In genomic region chr19:51169283-51169918, GRCh38 we compare ENCODE assay signal across 9 cellular contexts. TPM values are rescaled to one million over a fixed set of nuclear protein-coding genes. Genes with fewer than 3 reads are reported as not detected.
DNase-seq lines count a peak whose midpoint lies in the region; ATAC-seq and TF ChIP-seq lines count a peak whose summit lies in the region.
"Not testable (repeated sequence)": the region's sequence is repeated elsewhere in the genome, so short reads cannot be mapped to it uniquely, and the experiment has no call there.
"Had no signal": no experiment of that assay in that cellular context is flagged by ENCODE, and none has a peak within 500 bp of the region (broad histone marks: within the 10 kb centered on the region; RNA-seq: fewer than 3 reads in every experiment).

No MANE protein-coding gene starts in this region.

- H3K27me3 ChIP-seq in gastroesophageal sphincter, result peaks cover 67% of the 10 kb centered on the region

- WGBS in gastroesophageal sphincter (ENCODE audit: low coverage in 1 of 2), 2 donors, result 2 to 28% methylated on average over 5 to 8 of the region's 11 CpGs

- peaks cover 40% of the 10 kb centered on the region for H3K27me3 Mint-ChIP-seq in nephron (ENCODE audit: low read depth)

- not testable (repeated sequence) for H3K27ac ChIP-seq in gastroesophageal sphincter

- not testable (repeated sequence) for ATAC-seq in gastroesophageal sphincter

- not testable (repeated sequence) for H3K36me3 Mint-ChIP-seq in nephron (ENCODE audit: low read depth)

- not testable (repeated sequence) for H3K4me1 ChIP-seq in gastroesophageal sphincter

- TF ChIP-seq EP300 in gastroesophageal sphincter (IDR thresholded peaks at IDR 0.05), result not testable (repeated sequence)

- H3K4me1 Mint-ChIP-seq in nephron, result not testable (repeated sequence)

- not testable (repeated sequence) for H3K36me3 ChIP-seq in gastroesophageal sphincter

- TF ChIP-seq POLR2A in gastroesophageal sphincter (IDR thresholded peaks at IDR 0.05), result not testable (repeated sequence)

- H3K4me3 ChIP-seq in WI38 (ENCODE audit: low read depth, low read length); gastroesophageal sphincter: not testable (repeated sequence)

- H3K9me3 ChIP-seq in gastroesophageal sphincter, result not testable (repeated sequence)

- DNase-seq in C1 segment of cervical spinal cord (lab: John Stamatoyannopoulos, UW), result peak in 10 of 14 donors; percentile 1 to 81 (median 24)
- DNase-seq in HK-2 (ENCODE audit: unreplicated experiment), result peak; percentile 63
- DNase-seq in NCI-H69 (lab: John Stamatoyannopoulos, UW), result peak; percentile 65
- DNase-seq in amniotic stem cell (lab: John Stamatoyannopoulos, UW), result peak; percentile 4
- DNase-seq in stimulated activated CD8-positive, alpha-beta memory T cell treated with anti-CD3 and anti-CD28 coated beads, Interleukin-12 subunit alpha, Interleukin-12 subunit beta, amount 100 ng/mL, for 24 hours (ENCODE audit: extremely low read depth), result peak; percentile 25

- TF ChIP-seq CTCF in WI38 (IDR thresholded peaks at IDR 0.05; ENCODE audit: low read depth, low read length) (peak; percentile 77), gastroesophageal sphincter (IDR thresholded peaks at IDR 0.05) (peak; percentile 56 to 87 (median 70)), nephron (IDR thresholded peaks at IDR 0.05; ENCODE audit: unreplicated experiment in 3 of 3) (peak; percentile 82 to 90 (median 85))

- not testable (repeated sequence) for H3K4me3 Mint-ChIP-seq in nephron

- H3K9me3 Mint-ChIP-seq in nephron, result not testable (repeated sequence)

- not testable (repeated sequence) for H3K27ac Mint-ChIP-seq in nephron

RNA-seq across cellular contexts. Expression of gene SIGLEC7, which starts 27.3 kb away (rescaled TPM):
- 1 to 10 TPM in 2 of 4 donors, under 1 TPM in 1, not detected in 1; 0.46 to 4.4 (median 2.8) TPM for total RNA-seq in gastroesophageal sphincter
- total RNA-seq: H7 had no signal

RNA-seq across cellular contexts. Expression of gene SIGLEC9, which starts 44.7 kb away (rescaled TPM):
- total RNA-seq in gastroesophageal sphincter, result 1 to 10 TPM in 3 of 4 donors, under 1 TPM in 1; 0.62 to 9.2 (median 4.0) TPM
- total RNA-seq: H7 had no signal

RNA-seq across cellular contexts. Expression of gene CD33, which starts 55.5 kb away (rescaled TPM):
- total RNA-seq in gastroesophageal sphincter, result 1 to 10 TPM; 1.8 to 7.0 (median 2.8) TPM

Comparison
In these comparisons a context has a peak if more than half of its experiments do, and no peak if none do; other contexts are left out.
1. DNase-seq: peak in every context shown above with its lines; median percentile 65 in NCI-H69; 63 in HK-2; 25 in stimulated activated CD8-positive, alpha-beta memory T cell treated with anti-CD3 and anti-CD28 coated beads, Interleukin-12 subunit alpha, Interleukin-12 subunit beta, amount 100 ng/mL, for 24 hours; 24 in C1 segment of cervical spinal cord; 4 in amniotic stem cell.